ENCODE assay signal across 8 cellular contexts in the genomic region with DNA sequence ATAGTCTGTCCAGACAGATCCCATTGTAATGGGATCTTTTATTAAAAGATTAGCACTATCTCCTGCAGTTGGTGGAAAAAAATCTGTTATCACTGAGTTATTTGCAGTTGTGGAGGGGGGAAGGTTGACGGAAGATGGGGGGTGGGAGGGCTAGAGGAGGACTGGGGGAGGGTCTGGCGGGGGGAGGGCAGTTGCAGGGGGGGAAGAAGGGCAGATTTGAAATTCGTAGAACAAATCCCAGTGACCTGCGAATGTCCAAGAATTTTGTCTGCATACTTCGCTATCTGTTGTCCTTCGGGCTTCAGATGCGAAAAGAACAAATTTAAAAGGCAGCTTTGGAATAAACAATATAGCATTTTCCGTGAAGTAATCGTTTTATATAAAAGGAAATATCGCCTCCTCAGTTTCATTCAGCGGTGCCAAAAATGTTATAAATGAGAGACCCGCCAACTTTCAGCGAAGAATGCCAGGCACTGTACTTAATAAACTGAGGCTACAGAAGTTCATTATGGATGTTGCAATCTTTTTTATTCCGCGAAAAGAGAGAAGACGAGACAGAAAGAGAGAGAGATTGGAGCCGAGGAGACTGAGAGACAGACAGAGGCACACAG. TPM values are rescaled to one million over a fixed set of nuclear protein-coding genes. Genes with fewer than 3 reads are reported as not detected.
DNase-seq lines count a peak whose midpoint lies in the region; ATAC-seq, FAIRE-seq and TF ChIP-seq lines count a peak whose summit lies in the region.

No MANE protein-coding gene starts in this region.

- peak overlapping the region; percentile 95 for H2AFZ ChIP-seq in ACC112 (ENCODE audit: low read length, unreplicated experiment)
- no peak overlapping the region; the same call in 1 of the 2 replicates for H2AFZ ChIP-seq in K562 (ENCODE audit: low read depth, low read length)

- POLR2A ChIA-PET in K562 (lab: Yijun Ruan, JAX) (no interaction called here), HEK293T (lab: Yijun Ruan, JAX) (no interaction called here)

- DNase-seq in HFF-Myc (ENCODE audit: extremely low read depth, low read depth) (no peak), K562 (ENCODE audit: extremely low read depth in 1 of 4, low spot score in 3 of 4) (peak in 1 of 4 experiments; percentile 15), mesendoderm (peak; percentile 50), SW 1271 (lab: John Stamatoyannopoulos, UW) (no peak), SK-N-DZ (ENCODE audit: low spot score) (no peak), HEK293T (ENCODE audit: extremely low spot score) (no peak), omental fat pad (ENCODE audit: low spot score) (no peak)

- H3K27ac ChIP-seq in ACC112 (ENCODE audit: low read depth, low read length) (no peak overlapping the region), K562 (ENCODE audit: extremely low read depth, low read depth, low read length) (no peak overlapping the region), mesendoderm (ENCODE audit: low read depth, low read length) (peak overlapping the region; percentile 91)

- H3K4ac ChIP-seq in mesendoderm (ENCODE audit: low read depth, low read length), result peak overlapping the region; percentile 22

- no peaks in the 10 kb centered on the region for H3K9me1 ChIP-seq in K562 (ENCODE audit: control insufficient read depth, insufficient read depth, low read length)

- WGBS in K562 (ENCODE audit: insufficient coverage, low coverage, missing lambda C conversion rate), result 15% methylated on average over 14 of the region's 17 CpGs
- WGBS in mesendoderm (ENCODE audit: extremely low coverage, insufficient coverage, low lambda C conversion rate), result no CpG with 5 or more reads among the region's 17 CpGs

- in situ Hi-C loops in K562 (cut with MboI), result no loop called here

- TF ChIP-seq EP300 in K562 (IDR thresholded peaks at IDR 0.05; ENCODE audit: low read length), result no peak

- CTCF ChIA-PET in K562 (lab: Yijun Ruan, JAX; ENCODE audit: low intra/inter-chr PET ratio), result interaction anchor here (0.7 kb wide), 1 partner anchor 738 kb away, joined by 4 read pairs; no protein-coding TSS in a partner anchor
- CTCF ChIA-PET in HEK293T (lab: Yijun Ruan, JAX), result no interaction called here

- BruUV-seq in K562 (replicated peaks; lab: Mats Ljungman, UMichigan), result no TSS peak

- peak overlapping the region; percentile 88 for H2BK15ac ChIP-seq in mesendoderm (replicated peaks; ENCODE audit: low read depth)

- no peak overlapping the region for H2AK5ac ChIP-seq in mesendoderm (ENCODE audit: low read length)

- H3K79me2 ChIP-seq in ACC112 (ENCODE audit: control insufficient read depth, insufficient read depth, low read length, unreplicated experiment) (peaks cover 3% of the 10 kb centered on the region), K562 (ENCODE audit: control insufficient read depth, insufficient read depth, low read length) (no peaks in the 10 kb centered on the region), mesendoderm (ENCODE audit: control insufficient read depth, insufficient read depth, low read length) (peaks cover 20% of the 10 kb centered on the region)

- peaks cover 4% of the 10 kb centered on the region for H3K79me1 ChIP-seq in mesendoderm (ENCODE audit: low read length)

- no peak for FAIRE-seq in K562 (lab: Jason Lieb, UNC)

- no peaks in the 10 kb centered on the region for H3K27me3 ChIP-seq in ACC112 (ENCODE audit: insufficient read depth, low read length)
- H3K27me3 ChIP-seq in K562 (ENCODE audit: control insufficient read depth in 2 of 2, insufficient read depth in 2 of 2, low read length in 2 of 2), result peaks cover 29% of the 10 kb centered on the region in 2 experiments
- no peaks in the 10 kb centered on the region for H3K27me3 ChIP-seq in mesendoderm (ENCODE audit: insufficient read depth, low read length, poor library complexity)

- H2BK120ac ChIP-seq in mesendoderm (ENCODE audit: low read depth, low read length), result peak overlapping the region; percentile 97

- H3K23ac ChIP-seq in mesendoderm (ENCODE audit: low read length), result peak overlapping the region; percentile 25

- H3K36me3 ChIP-seq in ACC112 (ENCODE audit: insufficient read depth, low read length), result peaks cover 3% of the 10 kb centered on the region; the same call in 1 of the 2 replicates
- H3K36me3 ChIP-seq in K562 (ENCODE audit: control insufficient read depth, insufficient read depth, low read length), result no peaks in the 10 kb centered on the region
- peaks cover 2% of the 10 kb centered on the region for H3K36me3 ChIP-seq in mesendoderm (ENCODE audit: control insufficient read depth, insufficient read depth, low read length)

- H3K9me3 ChIP-seq in K562 (replicated peaks; ENCODE audit: control insufficient read depth, insufficient read depth, low read depth, low read length), result no peaks in the 10 kb centered on the region

- H3K9ac ChIP-seq in K562 (ENCODE audit: insufficient read depth in 1 of 2, low read depth in 2 of 2, low read length in 2 of 2), result peak overlapping the region in 1 of 2 experiments; percentile 66; a peak in 2 of 4 replicates
- H3K9ac ChIP-seq in mesendoderm (ENCODE audit: low read length), result peak overlapping the region; percentile 81

- peaks cover 12% of the 10 kb centered on the region for H4K20me1 ChIP-seq in K562 (replicated peaks; ENCODE audit: control insufficient read depth, insufficient read depth, low read length)

- peak overlapping the region; percentile 86 for H3K56ac ChIP-seq in mesendoderm (ENCODE audit: low read length)

- no peak overlapping the region for H2BK5ac ChIP-seq in mesendoderm (ENCODE audit: low read length)

- peak overlapping the region; percentile 89 for H4K8ac ChIP-seq in mesendoderm (ENCODE audit: low read depth, low read length)

- H3K4me3 ChIP-seq in ACC112 (ENCODE audit: low read depth, low read length) (peak overlapping the region; percentile 84), HFF-Myc (replicated peaks; ENCODE audit: low read depth, low read length) (peak overlapping the region; percentile 95), K562 (peak overlapping the region; percentile 27; the same call in 1 of the 2 replicates), mesendoderm (ENCODE audit: low read length) (peak overlapping the region; percentile 55)

- H3K4me1 ChIP-seq in ACC112 (ENCODE audit: control insufficient read depth, insufficient read depth, low read length, unreplicated experiment), result peaks cover 4% of the 10 kb centered on the region
- peaks cover 0 to 30% of the 10 kb centered on the region in 2 experiments; a peak in 2 of 5 replicates for H3K4me1 ChIP-seq in K562 (replicated peaks in 1 of 2; ENCODE audit: control insufficient read depth in 2 of 2, insufficient read depth in 2 of 2, low read length in 2 of 2)
- H3K4me1 ChIP-seq in mesendoderm (ENCODE audit: control insufficient read depth, low read depth, low read length), result peaks cover 2% of the 10 kb centered on the region

- peak overlapping the region; percentile 99 for H3K18ac ChIP-seq in mesendoderm (ENCODE audit: low read length)

- ATAC-seq in K562, result no peak
- ATAC-seq in omental fat pad (ENCODE audit: low FRiP score), result no peak

- TF ChIP-seq RAD21 in K562 (CRISPR knock-in tag; conservative IDR thresholded peaks at IDR 0.05 in 1 of 2, IDR thresholded peaks at IDR 0.05 in 1 of 2), result no peak

- TF ChIP-seq CTCF in HFF-Myc (IDR thresholded peaks at IDR 0.05; ENCODE audit: low read depth, low read length, missing control alignments) (no peak), K562 (IDR thresholded peaks at IDR 0.05 in 2 of 3, conservative IDR thresholded peaks at IDR 0.05 in 1 of 3; ENCODE audit: insufficient read depth in 2 of 3, low read depth in 1 of 3, low read length in 3 of 3) (no peak), omental fat pad (IDR thresholded peaks at IDR 0.05) (no peak)

- no peak overlapping the region for H3K4me2 ChIP-seq in K562 (ENCODE audit: insufficient read depth, low read length)
- H3K4me2 ChIP-seq in mesendoderm (ENCODE audit: low read length), result peak overlapping the region; percentile 79

- intact Hi-C loops in K562 (cut with micrococcal nuclease), result loop anchor here (5.0 kb wide), 1 partner anchor 753 kb away; no protein-coding TSS in a partner anchor

- H4K5ac ChIP-seq in mesendoderm (ENCODE audit: low read length), result no peak overlapping the region

- TF ChIP-seq POLR2A in K562 (conservative IDR thresholded peaks at IDR 0.05), result no peak

TF ChIP-seq in K562, 482 proteins besides CTCF, POLR2A, EP300 and RAD21 (continues in another document):
- TF ChIP-seq ZNF75A (CRISPR knock-in tag; IDR thresholded peaks at IDR 0.05), result no peak
- no peak for TF ChIP-seq KDM1A (IDR thresholded peaks at IDR 0.05)

TF ChIP-seq in HEK293T, 16 proteins besides CTCF, POLR2A, EP300 and RAD21:
- TF ChIP-seq HDGF (IDR thresholded peaks at IDR 0.05; ENCODE audit: borderline replicate concordance) (no peak), ELF4 (IDR thresholded peaks at IDR 0.05) (no peak), BHLHE40 (IDR thresholded peaks at IDR 0.05; ENCODE audit: borderline replicate concordance) (no peak), ZNF384 (IDR thresholded peaks at IDR 0.05) (no peak), SP1 (IDR thresholded peaks at IDR 0.05) (no peak)

RNA-seq across cellular contexts. Expression of gene FST, which starts 1.3 kb away (rescaled TPM):
- not detected in 2 replicates for total RNA-seq in K562 (2011; cell fraction: chromatin; rRNA removed; ENCODE audit: low replicate concordance)
- total RNA-seq in K562 (2011; cell fraction: nucleolus; rRNA removed), result not detected in 2 replicates
- total RNA-seq in K562 (2011; cell fraction: nucleoplasm; rRNA removed), result not detected in 2 replicates
- total RNA-seq in K562 (2014; rRNA removed), result not detected in 2 replicates
- total RNA-seq in K562 (2014; rRNA removed; fragmentation: Illumina TruSeq; extraction: Trizol), result not detected in 2 replicates
- not detected in 2 replicates for total RNA-seq in K562 (2015; rRNA removed; fragmentation: Illumina TruSeq; extraction: Trizol)
- 0.25 and 0.27 TPM in 2 replicates for total RNA-seq in K562 (2021)
- polyA plus RNA-seq in K562 (2011; rRNA removed), result 0.03 and 0.07 TPM in 2 replicates
- 0.01 TPM in 1 of 2 replicates, not detected in the other for polyA plus RNA-seq in K562 (2011; cell fraction: cytosol; rRNA removed)
- polyA plus RNA-seq in K562 (2011; cell fraction: nucleus; rRNA removed), result 0.18 TPM in 1 of 2 replicates, not detected in the other
- not detected in 2 replicates for polyA plus RNA-seq in K562 (2012)
- not detected in 2 replicates for polyA plus RNA-seq in K562 (2014; fragmentation: Illumina TruSeq; extraction: Trizol)
- polyA plus RNA-seq in K562 (2014; fragmentation: Nextera tagmentation; extraction: Ambion mirVana), result not detected
- polyA plus RNA-seq in K562 (2014; rRNA removed), result not detected in 2 replicates
- not detected in 2 replicates for polyA minus RNA-seq in K562 (2011; rRNA and poly(A)+ RNA removed)
- polyA minus RNA-seq in K562 (2011; cell fraction: cytosol; rRNA and poly(A)+ RNA removed), result not detected in 2 replicates
- not detected in 2 replicates for polyA minus RNA-seq in K562 (2011; cell fraction: nucleus; rRNA and poly(A)+ RNA removed)
- 89.5 TPM for polyA plus RNA-seq in mesendoderm (2013, experiment 1 of 2)
- polyA plus RNA-seq in mesendoderm (2013, experiment 2 of 2), result 99.0 TPM
- polyA plus RNA-seq in SK-N-DZ (2014; cell fraction: cytosol; rRNA removed), result not detected in 2 replicates
- polyA plus RNA-seq in SK-N-DZ (2014; cell fraction: nucleus; rRNA removed), result 0.19 and 0.20 TPM in 2 replicates
- 10 to 100 TPM in 2 of 4 donors, 1 to 10 TPM in 2; 2.1 to 15.7 (median 9.3) TPM for total RNA-seq in omental fat pad

Comparison
In these comparisons a context has a peak if more than half of its experiments do, and no peak if none do; other contexts are left out.
1. H3K4me3 ChIP-seq: peak in every context shown above with its lines; median percentile 95 in HFF-Myc; 84 in ACC112; 55 in mesendoderm; 27 in K562.